ENCODE assay signal across 28 cellular contexts in genomic region chr14:59184396-59184795, GRCh38.
"Had no signal": no experiment of that assay in that cellular context is flagged by ENCODE, and none has a peak within 500 bp of the region (broad histone marks: within the 10 kb centered on the region; RNA-seq: fewer than 3 reads in every experiment).

No MANE protein-coding gene starts in this region.

- H3K4me1 ChIP-seq: prostate gland, thyroid gland had no signal

- H3K27ac ChIP-seq: dorsolateral prefrontal cortex, esophagus squamous epithelium, left ventricle myocardium inferior, lower lobe of right lung, neural progenitor cell, parathyroid adenoma, prostate gland, right lobe of liver, stomach, thyroid gland, upper lobe of right lung had no signal

- H3K27ac Mint-ChIP-seq: immature natural killer cell; memory B cell; natural killer cell treated with Interleukin-12 subunit alpha and Interleukin-12 subunit beta and Interleukin-15 and Interleukin-18, amount 100 ng/mL, for 72 hours; neural progenitor cell had no signal

- H3K27me3 ChIP-seq: dorsolateral prefrontal cortex, esophagus squamous epithelium, gastroesophageal sphincter, right lobe of liver, stomach, thyroid gland, upper lobe of right lung had no signal

- H3K9me3 ChIP-seq: esophagus squamous epithelium, gastroesophageal sphincter, left ventricle myocardium inferior, lower lobe of right lung, prostate gland, right lobe of liver, stomach, thyroid gland, upper lobe of right lung had no signal

- H3K36me3 Mint-ChIP-seq: immature natural killer cell; memory B cell; natural killer cell treated with Interleukin-12 subunit alpha and Interleukin-12 subunit beta and Interleukin-15 and Interleukin-18, amount 100 ng/mL, for 72 hours; neural progenitor cell had no signal

- ATAC-seq: gastroesophageal sphincter; left cardiac atrium; lower lobe of right lung; natural killer cell treated with Interleukin-12 subunit alpha and Interleukin-12 subunit beta and Interleukin-15 and Interleukin-18, amount 100 ng/mL, for 72 hours; right lobe of liver; upper lobe of right lung had no signal

- H3K36me3 ChIP-seq: esophagus squamous epithelium, gastroesophageal sphincter, left ventricle myocardium inferior, lower lobe of right lung, neural progenitor cell, prostate gland, right lobe of liver, stomach, thyroid gland, upper lobe of right lung had no signal

- H3K79me2 ChIP-seq: parathyroid adenoma had no signal

- FAIRE-seq: kidney had no signal

- H3K9me3 Mint-ChIP-seq: central memory CD8-positive, alpha-beta T cell; immature natural killer cell; memory B cell; natural killer cell treated with Interleukin-12 subunit alpha and Interleukin-12 subunit beta and Interleukin-15 and Interleukin-18, amount 100 ng/mL, for 72 hours; neural progenitor cell had no signal

- H3K4me2 ChIP-seq: neural progenitor cell had no signal

- H3K4me3 Mint-ChIP-seq: central memory CD8-positive, alpha-beta T cell; immature natural killer cell; memory B cell; natural killer cell treated with Interleukin-12 subunit alpha and Interleukin-12 subunit beta and Interleukin-15 and Interleukin-18, amount 100 ng/mL, for 72 hours; neural progenitor cell had no signal

- H2AFZ ChIP-seq: neural progenitor cell, parathyroid adenoma had no signal

- H3K9ac ChIP-seq: neural progenitor cell, parathyroid adenoma had no signal

- DNase-seq: cortex of kidney; dorsolateral prefrontal cortex; effector memory CD4-positive, alpha-beta T cell; esophagus squamous epithelium; foreskin fibroblast; glutamatergic neuron; immature natural killer cell; kidney; left cardiac atrium; left ventricle myocardium inferior; lower lobe of right lung; midbrain; occipital lobe; right lobe of liver; stimulated activated CD4-positive, alpha-beta T cell treated with anti-CD3 and anti-CD28 coated beads, Interleukin-2, amount 100 ng/mL, for 24 hours; stimulated activated CD4-positive, alpha-beta T cell treated with anti-CD3 and anti-CD28 coated beads, Interleukin-4, amount 100 ng/mL, for 4 hours; stimulated activated naive CD4-positive, alpha-beta T cell; stomach; substantia nigra; thyroid gland; upper lobe of right lung had no signal

- H3K4me3 ChIP-seq: dorsolateral prefrontal cortex, left ventricle myocardium inferior, lower lobe of right lung, neural progenitor cell, prostate gland, right lobe of liver, stomach, thyroid gland, upper lobe of right lung had no signal
